17 cellular contexts compared by ENCODE assay signal in genomic region chr6:65776332-65776731, GRCh38.
DNase-seq lines count a peak whose midpoint lies in the region; ATAC-seq and TF ChIP-seq lines count a peak whose summit lies in the region.
"Had no signal": no experiment of that assay in that cellular context is flagged by ENCODE, and none has a peak within 500 bp of the region (broad histone marks: within the 10 kb centered on the region; RNA-seq: fewer than 3 reads in every experiment).

No MANE protein-coding gene starts in this region.

- H3K36me3 Mint-ChIP-seq in chondrocyte (ENCODE audit: low read depth), result no peaks in the 10 kb centered on the region
- H3K36me3 Mint-ChIP-seq in activated CD8-positive, alpha-beta memory T cell treated with anti-CD3 and anti-CD28 coated beads, Interleukin-2, amount 10 ng/mL, durations not matched to agents 7 days and 5 days, result no peaks in the 10 kb centered on the region
- H3K36me3 Mint-ChIP-seq: activated naive CD4-positive, alpha-beta T cell treated with anti-CD3 and anti-CD28 coated beads, Interleukin-2, amount 50 U/mL, for 24 hours had no signal

- no peak overlapping the region for H3K9ac ChIP-seq in mesendoderm (ENCODE audit: low read length)

- no peak overlapping the region for H2BK15ac ChIP-seq in mesendoderm (replicated peaks; ENCODE audit: low read depth)

- CTCF ChIA-PET in activated CD8-positive, alpha-beta memory T cell treated with anti-CD3 and anti-CD28 coated beads, Interleukin-2, amount 10 ng/mL, durations not matched to agents 7 days and 5 days (lab: Charles Lee), result no interaction called here

- no peak for TF ChIP-seq POLR2A in ovary (IDR thresholded peaks at IDR 0.05)

- H3K79me1 ChIP-seq in mesendoderm (ENCODE audit: low read length), result no peaks in the 10 kb centered on the region

- no peak overlapping the region for H2BK5ac ChIP-seq in mesendoderm (ENCODE audit: low read length)

- H4K8ac ChIP-seq in mesendoderm (ENCODE audit: low read depth, low read length), result no peak overlapping the region

- no peaks in the 10 kb centered on the region for H3K27me3 ChIP-seq in mesendoderm (ENCODE audit: insufficient read depth, low read length, poor library complexity)
- H3K27me3 ChIP-seq in ovary, result no peaks in the 10 kb centered on the region
- H3K27me3 ChIP-seq: body of pancreas, MG63, SJCRH30 had no signal

- no peaks in the 10 kb centered on the region for H3K36me3 ChIP-seq in mesendoderm (ENCODE audit: control insufficient read depth, insufficient read depth, low read length)
- H3K36me3 ChIP-seq in ovary, result no peaks in the 10 kb centered on the region
- H3K36me3 ChIP-seq: MG63, SJCRH30 had no signal

- no peak overlapping the region for H3K23ac ChIP-seq in mesendoderm (ENCODE audit: low read length)

- H3K9me3 ChIP-seq in ovary, result no peaks in the 10 kb centered on the region
- H3K9me3 ChIP-seq: body of pancreas, MG63, SJCRH30 had no signal

- no peaks in the 10 kb centered on the region for H3K4me1 Mint-ChIP-seq in chondrocyte (ENCODE audit: low read depth)
- H3K4me1 Mint-ChIP-seq in activated CD8-positive, alpha-beta memory T cell treated with anti-CD3 and anti-CD28 coated beads, Interleukin-2, amount 10 ng/mL, durations not matched to agents 7 days and 5 days, result no peaks in the 10 kb centered on the region
- H3K4me1 Mint-ChIP-seq: activated CD4-positive, alpha-beta T cell treated with anti-CD3 and anti-CD28 coated beads, Interleukin-2, amount 10 ng/mL, durations not matched to agents 24 days and 14 days; activated naive CD4-positive, alpha-beta T cell treated with anti-CD3 and anti-CD28 coated beads, Interleukin-2, amount 50 U/mL, for 24 hours; natural killer cell had no signal

- H3K4me3 ChIP-seq in mesendoderm (ENCODE audit: low read length), result no peak overlapping the region
- H3K4me3 ChIP-seq in ovary, result no peak overlapping the region
- H3K4me3 ChIP-seq: body of pancreas, lung, MG63, SJCRH30 had no signal

- no peak overlapping the region for H3K27ac ChIP-seq in mesendoderm (ENCODE audit: low read depth, low read length)
- no peak overlapping the region for H3K27ac ChIP-seq in ovary
- H3K27ac ChIP-seq: body of pancreas, SJCRH30 had no signal

- no peak overlapping the region for H3K4ac ChIP-seq in mesendoderm (ENCODE audit: low read depth, low read length)

- TF ChIP-seq CTCF in chondrocyte (IDR thresholded peaks at IDR 0.05) (no peak), ovary (IDR thresholded peaks at IDR 0.05) (no peak)

- H3K4me1 ChIP-seq in mesendoderm (ENCODE audit: control insufficient read depth, low read depth, low read length) (no peaks in the 10 kb centered on the region), ovary (ENCODE audit: insufficient read depth) (no peaks in the 10 kb centered on the region)
- H3K4me1 ChIP-seq: body of pancreas, SJCRH30 had no signal

- no peak for ATAC-seq in Right ventricle myocardium superior (ENCODE audit: poor library complexity)
- no peak for ATAC-seq in activated CD8-positive, alpha-beta memory T cell treated with anti-CD3 and anti-CD28 coated beads, Interleukin-2, amount 10 ng/mL, durations not matched to agents 7 days and 5 days
- ATAC-seq: body of pancreas, natural killer cell had no signal

- TF ChIP-seq EP300 in ovary (IDR thresholded peaks at IDR 0.05), result no peak

- no peak overlapping the region for H3K4me3 Mint-ChIP-seq in chondrocyte (ENCODE audit: unreplicated experiment)
- H3K4me3 Mint-ChIP-seq in activated CD8-positive, alpha-beta memory T cell treated with anti-CD3 and anti-CD28 coated beads, Interleukin-2, amount 10 ng/mL, durations not matched to agents 7 days and 5 days, result no peak overlapping the region
- H3K4me3 Mint-ChIP-seq: activated CD4-positive, alpha-beta T cell treated with anti-CD3 and anti-CD28 coated beads, Interleukin-2, amount 10 ng/mL, durations not matched to agents 24 days and 14 days; activated naive CD4-positive, alpha-beta T cell treated with anti-CD3 and anti-CD28 coated beads, Interleukin-2, amount 50 U/mL, for 24 hours; natural killer cell had no signal

- peak overlapping the region; percentile 22 for H3K56ac ChIP-seq in mesendoderm (ENCODE audit: low read length)

- H3K4me2 ChIP-seq in mesendoderm (ENCODE audit: low read length), result no peak overlapping the region

- DNase-seq in DMS 273 treated with DMSO at 0.1 percent for 48 hours (lab: John Stamatoyannopoulos, UW), result peak; percentile 33
- DNase-seq in NCI-H2171 treated with DMSO at 0.1 percent for 48 hours (lab: John Stamatoyannopoulos, UW), result peak; percentile 60
- peak; percentile 9 for DNase-seq in chondrocyte (ENCODE audit: low spot score)
- DNase-seq in mesendoderm, result peak; percentile 75
- DNase-seq in stimulated activated CD4-positive, alpha-beta T cell treated with anti-CD3 and anti-CD28 coated beads, Interleukin-2, amount 100 ng/mL, for 24 hours, result no peak
- no peak for DNase-seq in Right ventricle myocardium superior
- no peak for DNase-seq in ovary
- DNase-seq in activated CD8-positive, alpha-beta memory T cell treated with anti-CD3 and anti-CD28 coated beads, Interleukin-2, amount 10 ng/mL, durations not matched to agents 7 days and 5 days, result no peak
- DNase-seq: activated CD4-positive, alpha-beta T cell treated with anti-CD3 and anti-CD28 coated beads, Interleukin-2, amount 10 ng/mL, durations not matched to agents 24 days and 14 days; AML-193; MG63; natural killer cell; NCI-H1694; SJCRH30 had no signal

- no peak overlapping the region for H4K5ac ChIP-seq in mesendoderm (ENCODE audit: low read length)

- no peak overlapping the region for H2AK5ac ChIP-seq in mesendoderm (ENCODE audit: low read length)

- H3K9me3 Mint-ChIP-seq in chondrocyte (ENCODE audit: low read depth), result peaks cover 8% of the 10 kb centered on the region
- peaks cover 13% of the 10 kb centered on the region for H3K9me3 Mint-ChIP-seq in activated CD8-positive, alpha-beta memory T cell treated with anti-CD3 and anti-CD28 coated beads, Interleukin-2, amount 10 ng/mL, durations not matched to agents 7 days and 5 days (ENCODE audit: low read depth)

- H3K27me3 Mint-ChIP-seq in chondrocyte (ENCODE audit: low read depth), result peaks cover 2% of the 10 kb centered on the region
- no peaks in the 10 kb centered on the region for H3K27me3 Mint-ChIP-seq in activated CD8-positive, alpha-beta memory T cell treated with anti-CD3 and anti-CD28 coated beads, Interleukin-2, amount 10 ng/mL, durations not matched to agents 7 days and 5 days
- H3K27me3 Mint-ChIP-seq: activated CD4-positive, alpha-beta T cell treated with anti-CD3 and anti-CD28 coated beads, Interleukin-2, amount 10 ng/mL, durations not matched to agents 24 days and 14 days; activated naive CD4-positive, alpha-beta T cell treated with anti-CD3 and anti-CD28 coated beads, Interleukin-2, amount 50 U/mL, for 24 hours had no signal

- WGBS in mesendoderm (ENCODE audit: extremely low coverage, insufficient coverage, low lambda C conversion rate), result no CpG with 5 or more reads among the region's 4 CpGs
- 33 to 51% (median 43%) methylated on average over 4 of the region's 4 CpGs for WGBS in ovary, 3 donors

- no peak overlapping the region for H2BK120ac ChIP-seq in mesendoderm (ENCODE audit: low read depth, low read length)

- intact Hi-C loops in Right ventricle myocardium superior (cut with DNase I) (no loop called here), ovary (cut with DNase I) (no loop called here)

- no peak overlapping the region for H3K27ac Mint-ChIP-seq in chondrocyte (ENCODE audit: unreplicated experiment)
- no peak overlapping the region for H3K27ac Mint-ChIP-seq in activated CD8-positive, alpha-beta memory T cell treated with anti-CD3 and anti-CD28 coated beads, Interleukin-2, amount 10 ng/mL, durations not matched to agents 7 days and 5 days
- H3K27ac Mint-ChIP-seq: activated CD4-positive, alpha-beta T cell treated with anti-CD3 and anti-CD28 coated beads, Interleukin-2, amount 10 ng/mL, durations not matched to agents 24 days and 14 days; activated naive CD4-positive, alpha-beta T cell treated with anti-CD3 and anti-CD28 coated beads, Interleukin-2, amount 50 U/mL, for 24 hours; natural killer cell had no signal

- no peak overlapping the region for H3K18ac ChIP-seq in mesendoderm (ENCODE audit: low read length)

- H3K79me2 ChIP-seq in mesendoderm (ENCODE audit: control insufficient read depth, insufficient read depth, low read length), result no peaks in the 10 kb centered on the region

Comparison
In these comparisons a context has a peak if more than half of its experiments do, and no peak if none do; other contexts are left out.
1. DNase-seq: peak in DMS 273 treated with DMSO at 0.1 percent for 48 hours (single experiment), NCI-H2171 treated with DMSO at 0.1 percent for 48 hours (single experiment), chondrocyte (single experiment) and mesendoderm (single experiment); none in stimulated activated CD4-positive, alpha-beta T cell treated with anti-CD3 and anti-CD28 coated beads, Interleukin-2, amount 100 ng/mL, for 24 hours (0 of 2), Right ventricle myocardium superior (single experiment), ovary (0 of 5) and activated CD8-positive, alpha-beta memory T cell treated with anti-CD3 and anti-CD28 coated beads, Interleukin-2, amount 10 ng/mL, durations not matched to agents 7 days and 5 days (single experiment).